1 cellular context compared by ENCODE assay signal in the genomic region with DNA sequence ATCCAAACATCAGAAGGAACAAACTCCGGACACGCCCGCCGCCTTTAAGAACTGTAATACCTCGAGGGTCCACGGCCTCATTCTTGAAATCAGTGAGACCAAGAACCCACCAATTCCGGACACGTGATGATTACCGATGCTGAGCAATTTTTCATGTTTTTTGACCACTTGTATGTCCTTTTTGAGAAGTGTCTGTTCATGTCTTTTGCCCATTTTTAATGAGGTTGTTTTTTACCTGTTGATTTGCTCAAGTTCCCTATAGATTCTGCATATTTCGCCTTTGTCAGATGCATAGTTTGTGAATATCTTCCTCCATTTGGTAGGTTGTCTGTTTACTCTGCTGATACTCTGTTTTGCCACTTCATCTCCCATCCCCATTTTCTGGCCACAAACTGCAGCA.
TF ChIP-seq lines count a peak whose summit lies in the region.

No MANE protein-coding gene starts in this region.

TF ChIP-seq in HepG2, 621 proteins besides CTCF, POLR2A, EP300 and RAD21 (continued from another document):
- TF ChIP-seq, protein P1, sequence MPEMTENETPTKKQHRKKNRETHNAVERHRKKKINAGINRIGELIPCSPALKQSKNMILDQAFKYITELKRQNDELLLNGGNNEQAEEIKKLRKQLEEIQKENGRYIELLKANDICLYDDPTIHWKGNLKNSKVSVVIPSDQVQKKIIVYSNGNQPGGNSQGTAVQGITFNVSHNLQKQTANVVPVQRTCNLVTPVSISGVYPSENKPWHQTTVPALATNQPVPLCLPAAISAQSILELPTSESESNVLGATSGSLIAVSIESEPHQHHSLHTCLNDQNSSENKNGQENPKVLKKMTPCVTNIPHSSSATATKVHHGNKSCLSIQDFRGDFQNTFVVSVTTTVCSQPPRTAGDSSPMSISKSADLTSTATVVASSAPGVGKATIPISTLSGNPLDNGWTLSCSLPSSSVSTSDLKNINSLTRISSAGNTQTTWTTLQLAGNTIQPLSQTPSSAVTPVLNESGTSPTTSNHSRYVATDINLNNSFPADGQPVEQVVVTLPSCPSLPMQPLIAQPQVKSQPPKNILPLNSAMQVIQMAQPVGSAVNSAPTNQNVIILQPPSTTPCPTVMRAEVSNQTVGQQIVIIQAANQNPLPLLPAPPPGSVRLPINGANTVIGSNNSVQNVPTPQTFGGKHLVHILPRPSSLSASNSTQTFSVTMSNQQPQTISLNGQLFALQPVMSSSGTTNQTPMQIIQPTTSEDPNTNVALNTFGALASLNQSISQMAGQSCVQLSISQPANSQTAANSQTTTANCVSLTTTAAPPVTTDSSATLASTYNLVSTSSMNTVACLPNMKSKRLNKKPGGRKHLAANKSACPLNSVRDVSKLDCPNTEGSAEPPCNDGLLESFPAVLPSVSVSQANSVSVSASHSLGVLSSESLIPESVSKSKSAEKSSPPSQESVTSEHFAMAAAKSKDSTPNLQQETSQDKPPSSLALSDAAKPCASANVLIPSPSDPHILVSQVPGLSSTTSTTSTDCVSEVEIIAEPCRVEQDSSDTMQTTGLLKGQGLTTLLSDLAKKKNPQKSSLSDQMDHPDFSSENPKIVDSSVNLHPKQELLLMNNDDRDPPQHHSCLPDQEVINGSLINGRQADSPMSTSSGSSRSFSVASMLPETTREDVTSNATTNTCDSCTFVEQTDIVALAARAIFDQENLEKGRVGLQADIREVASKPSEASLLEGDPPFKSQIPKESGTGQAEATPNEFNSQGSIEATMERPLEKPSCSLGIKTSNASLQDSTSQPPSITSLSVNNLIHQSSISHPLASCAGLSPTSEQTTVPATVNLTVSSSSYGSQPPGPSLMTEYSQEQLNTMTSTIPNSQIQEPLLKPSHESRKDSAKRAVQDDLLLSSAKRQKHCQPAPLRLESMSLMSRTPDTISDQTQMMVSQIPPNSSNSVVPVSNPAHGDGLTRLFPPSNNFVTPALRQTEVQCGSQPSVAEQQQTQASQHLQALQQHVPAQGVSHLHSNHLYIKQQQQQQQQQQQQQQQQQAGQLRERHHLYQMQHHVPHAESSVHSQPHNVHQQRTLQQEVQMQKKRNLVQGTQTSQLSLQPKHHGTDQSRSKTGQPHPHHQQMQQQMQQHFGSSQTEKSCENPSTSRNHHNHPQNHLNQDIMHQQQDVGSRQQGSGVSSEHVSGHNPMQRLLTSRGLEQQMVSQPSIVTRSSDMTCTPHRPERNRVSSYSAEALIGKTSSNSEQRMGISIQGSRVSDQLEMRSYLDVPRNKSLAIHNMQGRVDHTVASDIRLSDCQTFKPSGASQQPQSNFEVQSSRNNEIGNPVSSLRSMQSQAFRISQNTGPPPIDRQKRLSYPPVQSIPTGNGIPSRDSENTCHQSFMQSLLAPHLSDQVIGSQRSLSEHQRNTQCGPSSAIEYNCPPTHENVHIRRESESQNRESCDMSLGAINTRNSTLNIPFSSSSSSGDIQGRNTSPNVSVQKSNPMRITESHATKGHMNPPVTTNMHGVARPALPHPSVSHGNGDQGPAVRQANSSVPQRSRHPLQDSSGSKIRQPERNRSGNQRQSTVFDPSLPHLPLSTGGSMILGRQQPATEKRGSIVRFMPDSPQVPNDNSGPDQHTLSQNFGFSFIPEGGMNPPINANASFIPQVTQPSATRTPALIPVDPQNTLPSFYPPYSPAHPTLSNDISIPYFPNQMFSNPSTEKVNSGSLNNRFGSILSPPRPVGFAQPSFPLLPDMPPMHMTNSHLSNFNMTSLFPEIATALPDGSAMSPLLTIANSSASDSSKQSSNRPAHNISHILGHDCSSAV (CRISPR knock-in tag; IDR thresholded peaks at IDR 0.05; ENCODE audit: borderline replicate concordance): 0 out of 2 replicates have a peak, but pooled peaks have one; percentile 2
- no peak for TF ChIP-seq KAT8 (CRISPR knock-in tag; IDR thresholded peaks at IDR 0.05)
- TF ChIP-seq RNF2 (conservative IDR thresholded peaks at IDR 0.05; ENCODE audit: low read depth): no peak
- no peak for TF ChIP-seq ZBTB20 (CRISPR knock-in tag; IDR thresholded peaks at IDR 0.05; ENCODE audit: borderline replicate concordance, low read depth)
- no peak for TF ChIP-seq ZNF879 (CRISPR knock-in tag; IDR thresholded peaks at IDR 0.05)
- no peak for TF ChIP-seq ZNF891 (CRISPR knock-in tag; IDR thresholded peaks at IDR 0.05)
- 0 out of 2 replicates have a peak, but pooled peaks have one; percentile 59 for TF ChIP-seq THYN1 (CRISPR knock-in tag; IDR thresholded peaks at IDR 0.05; ENCODE audit: borderline replicate concordance, low read depth)
- TF ChIP-seq SATB2 (CRISPR knock-in tag; IDR thresholded peaks at IDR 0.05): no peak
- TF ChIP-seq MED1 (CRISPR knock-in tag; IDR thresholded peaks at IDR 0.05): 0 out of 2 replicates have a peak, but pooled peaks have one; percentile 19
- 0 out of 2 replicates have a peak, but pooled peaks have one; percentile 24 for TF ChIP-seq ZC3H13 (CRISPR knock-in tag; IDR thresholded peaks at IDR 0.05)
- TF ChIP-seq ZNF841 (CRISPR knock-in tag; IDR thresholded peaks at IDR 0.05; ENCODE audit: borderline replicate concordance): 0 out of 2 replicates have a peak, but pooled peaks have one; percentile 29
- no peak for TF ChIP-seq ZEB1 (IDR thresholded peaks at IDR 0.05; ENCODE audit: insufficient replicate concordance, low read depth)
- TF ChIP-seq RFXAP (CRISPR knock-in tag; IDR thresholded peaks at IDR 0.05; ENCODE audit: borderline replicate concordance): no peak
